12 cellular contexts compared by ENCODE assay signal in the genomic region with DNA sequence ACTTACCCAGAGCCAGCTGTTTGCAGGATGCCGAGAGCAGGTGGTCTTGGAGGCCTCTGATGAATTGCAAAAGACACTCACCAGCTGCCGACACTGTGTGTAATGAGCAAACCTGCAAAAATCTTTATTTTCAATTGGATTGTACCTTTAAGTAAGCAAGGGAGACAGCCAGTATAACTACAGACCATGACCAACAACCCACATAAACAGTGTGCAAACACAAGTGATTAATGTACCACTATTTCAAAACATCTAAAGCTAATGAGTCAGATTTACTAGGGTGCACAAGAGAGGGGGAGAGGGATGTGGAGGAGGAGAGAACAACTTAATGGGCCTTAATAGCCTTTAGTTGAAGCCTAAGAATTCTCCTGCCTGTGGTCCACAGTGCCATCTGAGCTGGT.
DNase-seq lines count a peak whose midpoint lies in the region; ATAC-seq, FAIRE-seq and TF ChIP-seq lines count a peak whose summit lies in the region.
"Had no signal": no experiment of that assay in that cellular context is flagged by ENCODE, and none has a peak within 500 bp of the region (broad histone marks: within the 10 kb centered on the region; RNA-seq: fewer than 3 reads in every experiment).

No MANE protein-coding gene starts in this region.

- intact Hi-C loops in PC-3 (cut with micrococcal nuclease) (no loop called here), kidney (cut with DNase I) (no loop called here)
- intact Hi-C loops in activated CD4-positive, alpha-beta memory T cell treated with anti-CD3 and anti-CD28 coated beads for 36 hours (cut with micrococcal nuclease), result no loop called here

- H3K27me3 ChIP-seq in PC-3 (ENCODE audit: low read length), result peaks cover 31% of the 10 kb centered on the region
- no peaks in the 10 kb centered on the region for H3K27me3 ChIP-seq in fibroblast of lung (ENCODE audit: control insufficient read depth, insufficient read depth, low read length)
- H3K27me3 ChIP-seq: BE2C had no signal

- H3K9me3 ChIP-seq in PC-3 (ENCODE audit: low read length) (no peaks in the 10 kb centered on the region), fibroblast of lung (ENCODE audit: control insufficient read depth, insufficient read depth, low read depth, low read length) (no peaks in the 10 kb centered on the region), kidney (ENCODE audit: control insufficient read depth in 1 of 2, low read length in 2 of 2) (no peaks in the 10 kb centered on the region)
- H3K9me3 ChIP-seq: BE2C had no signal

- TF ChIP-seq CTCF in NB4 (IDR thresholded peaks at IDR 0.05; ENCODE audit: low read depth, low read length), result no peak
- TF ChIP-seq CTCF in PC-3 (conservative IDR thresholded peaks at IDR 0.05; ENCODE audit: low read depth, low read length), result no peak
- TF ChIP-seq CTCF in fibroblast of lung (conservative IDR thresholded peaks at IDR 0.05 in 1 of 2, IDR thresholded peaks at IDR 0.05 in 1 of 2; ENCODE audit: low read depth in 1 of 2, low read length in 2 of 2), result no peak
- TF ChIP-seq CTCF in kidney (IDR thresholded peaks at IDR 0.05; ENCODE audit: borderline replicate concordance, extremely low read depth, insufficient read depth), result no peak

- POLR2A ChIA-PET in PC-3 (lab: Charles Lee; ENCODE audit: unreplicated experiment), result no interaction called here
- POLR2A ChIA-PET in activated CD4-positive, alpha-beta memory T cell treated with anti-CD3 and anti-CD28 coated beads for 36 hours (lab: Charles Lee), result no interaction called here

- no peaks in the 10 kb centered on the region for H3K79me2 ChIP-seq in PC-3 (ENCODE audit: low read length)
- no peaks in the 10 kb centered on the region for H3K79me2 ChIP-seq in fibroblast of lung (ENCODE audit: control insufficient read depth, insufficient read depth, low read length)

- ATAC-seq in PC-3 (peak; percentile 71), GM18867 (IDR thresholded peaks at IDR 0.05; ENCODE audit: unreplicated experiment) (no peak)
- no peak for ATAC-seq in stimulated activated memory B cell treated with anti-CD40 and anti-IgM and Interleukin-4, amounts not matched to agents 10 μg/mL and 1 μg/mL and 100 μg/mL, for 72 hours
- ATAC-seq: GM12878 had no signal

- H3K36me3 ChIP-seq in PC-3 (ENCODE audit: low read depth, low read length), result no peaks in the 10 kb centered on the region
- H3K36me3 ChIP-seq in fibroblast of lung (ENCODE audit: control insufficient read depth, insufficient read depth, low read length), result no peaks in the 10 kb centered on the region
- no peaks in the 10 kb centered on the region for H3K36me3 ChIP-seq in kidney (ENCODE audit: control insufficient read depth in 1 of 2, insufficient read depth in 2 of 2, low read length in 2 of 2)
- H3K36me3 ChIP-seq: BE2C had no signal

- no peak overlapping the region for H3K27ac Mint-ChIP-seq in stimulated activated memory B cell treated with anti-CD40 and anti-IgM and Interleukin-4, amounts not matched to agents 10 μg/mL and 1 μg/mL and 100 μg/mL, for 72 hours
- H3K27ac Mint-ChIP-seq in activated CD4-positive, alpha-beta memory T cell treated with anti-CD3 and anti-CD28 coated beads for 36 hours, result no peak overlapping the region
- H3K27ac Mint-ChIP-seq: stimulated activated naive CD8-positive, alpha-beta T cell treated with anti-CD3 and anti-CD28 coated beads, Interleukin-15, Interleukin-2, amounts not matched to agents 100 ng/mL and 50 ng/mL, for 24 hours had no signal

- H3K4me2 ChIP-seq in PC-3 (ENCODE audit: low read length) (no peak overlapping the region), fibroblast of lung (ENCODE audit: extremely low read depth, insufficient read depth, low read length) (no peak overlapping the region)

- CTCF ChIA-PET in PC-3 (lab: Charles Lee), result interaction anchor here (0.6 kb wide), 1 partner anchor 647 kb away, joined by 3 read pairs; no protein-coding TSS in a partner anchor
- CTCF ChIA-PET in activated CD4-positive, alpha-beta memory T cell treated with anti-CD3 and anti-CD28 coated beads for 36 hours (lab: Charles Lee), result no interaction called here

- H3K4me3 Mint-ChIP-seq in stimulated activated memory B cell treated with anti-CD40 and anti-IgM and Interleukin-4, amounts not matched to agents 10 μg/mL and 1 μg/mL and 100 μg/mL, for 72 hours, result no peak overlapping the region
- H3K4me3 Mint-ChIP-seq in activated CD4-positive, alpha-beta memory T cell treated with anti-CD3 and anti-CD28 coated beads for 36 hours, result no peak overlapping the region
- H3K4me3 Mint-ChIP-seq: naive B cell; stimulated activated naive CD8-positive, alpha-beta T cell treated with anti-CD3 and anti-CD28 coated beads, Interleukin-15, Interleukin-2, amounts not matched to agents 100 ng/mL and 50 ng/mL, for 24 hours had no signal

- peaks cover 3% of the 10 kb centered on the region for H3K9me3 Mint-ChIP-seq in stimulated activated memory B cell treated with anti-CD40 and anti-IgM and Interleukin-4, amounts not matched to agents 10 μg/mL and 1 μg/mL and 100 μg/mL, for 72 hours
- H3K9me3 Mint-ChIP-seq in activated CD4-positive, alpha-beta memory T cell treated with anti-CD3 and anti-CD28 coated beads for 36 hours, result peaks cover 1% of the 10 kb centered on the region
- H3K9me3 Mint-ChIP-seq: stimulated activated naive CD8-positive, alpha-beta T cell treated with anti-CD3 and anti-CD28 coated beads, Interleukin-15, Interleukin-2, amounts not matched to agents 100 ng/mL and 50 ng/mL, for 24 hours had no signal

- H3K9me2 ChIP-seq in PC-3 (replicated peaks; ENCODE audit: low read length), result no peaks in the 10 kb centered on the region

- FAIRE-seq in kidney (lab: Jason Lieb, UNC), result no peak
- FAIRE-seq: GM12878 had no signal

- H4K20me1 ChIP-seq in PC-3 (ENCODE audit: low read length) (no peaks in the 10 kb centered on the region), fibroblast of lung (ENCODE audit: control insufficient read depth, extremely low read depth, insufficient read depth, low read length) (no peaks in the 10 kb centered on the region)

- H2AFZ ChIP-seq in PC-3 (ENCODE audit: low read length) (no peak overlapping the region), fibroblast of lung (ENCODE audit: low read length) (no peak overlapping the region)

- no peak for TF ChIP-seq POLR2A in NB4 (IDR thresholded peaks at IDR 0.05; ENCODE audit: extremely low read depth, insufficient read length)

- H3K4me3 ChIP-seq in NB4 (ENCODE audit: low read depth, low read length), result no peak overlapping the region
- no peak overlapping the region for H3K4me3 ChIP-seq in PC-3 (ENCODE audit: low read length)
- H3K4me3 ChIP-seq in fibroblast of lung (replicated peaks in 1 of 4; ENCODE audit: control extremely low read depth in 1 of 4, insufficient read depth in 1 of 4, low read depth in 3 of 4, low read length in 4 of 4), result no peak overlapping the region
- H3K4me3 ChIP-seq in kidney (ENCODE audit: low read length in 2 of 2), result no peak overlapping the region
- H3K4me3 ChIP-seq: GM12878 had no signal

- H3K4me1 ChIP-seq in PC-3 (ENCODE audit: insufficient read depth, low read length) (peaks cover 17% of the 10 kb centered on the region; the same call in 1 of the 2 replicates), fibroblast of lung (ENCODE audit: control insufficient read depth, extremely low read depth, insufficient read depth, low read length) (peaks cover 8% of the 10 kb centered on the region), kidney (ENCODE audit: control insufficient read depth in 1 of 2, insufficient read depth in 1 of 2, low read depth in 1 of 2, low read length in 2 of 2) (peaks cover 0 to 3% of the 10 kb centered on the region in 2 donors)
- H3K4me1 ChIP-seq: BE2C had no signal

- H3K36me3 Mint-ChIP-seq in stimulated activated memory B cell treated with anti-CD40 and anti-IgM and Interleukin-4, amounts not matched to agents 10 μg/mL and 1 μg/mL and 100 μg/mL, for 72 hours, result no peaks in the 10 kb centered on the region
- H3K36me3 Mint-ChIP-seq in activated CD4-positive, alpha-beta memory T cell treated with anti-CD3 and anti-CD28 coated beads for 36 hours, result no peaks in the 10 kb centered on the region
- H3K36me3 Mint-ChIP-seq: naive B cell had no signal

- H3K27me3 Mint-ChIP-seq in stimulated activated memory B cell treated with anti-CD40 and anti-IgM and Interleukin-4, amounts not matched to agents 10 μg/mL and 1 μg/mL and 100 μg/mL, for 72 hours, result peaks cover 5% of the 10 kb centered on the region
- H3K27me3 Mint-ChIP-seq in activated CD4-positive, alpha-beta memory T cell treated with anti-CD3 and anti-CD28 coated beads for 36 hours, result no peaks in the 10 kb centered on the region
- H3K27me3 Mint-ChIP-seq: naive B cell; stimulated activated naive CD8-positive, alpha-beta T cell treated with anti-CD3 and anti-CD28 coated beads, Interleukin-15, Interleukin-2, amounts not matched to agents 100 ng/mL and 50 ng/mL, for 24 hours had no signal

- no peak overlapping the region for H3K9ac ChIP-seq in PC-3 (ENCODE audit: low read length)
- no peak overlapping the region for H3K9ac ChIP-seq in fibroblast of lung (ENCODE audit: insufficient read depth, low read length)
- no peak overlapping the region for H3K9ac ChIP-seq in kidney (ENCODE audit: low read length in 2 of 2)

- DNase-seq in AG20443 (ENCODE audit: low spot score) (peak; percentile 55), NB4 (ENCODE audit: low read depth) (peak; percentile 63), PC-3 (peak; percentile 56), fibroblast of lung (ENCODE audit: low read depth in 2 of 2) (peak; percentile 62 to 91), kidney (no peak)
- no peak for DNase-seq in activated CD4-positive, alpha-beta memory T cell treated with anti-CD3 and anti-CD28 coated beads for 36 hours
- DNase-seq: BE2C, naive B cell had no signal

- H3K4me1 Mint-ChIP-seq in stimulated activated memory B cell treated with anti-CD40 and anti-IgM and Interleukin-4, amounts not matched to agents 10 μg/mL and 1 μg/mL and 100 μg/mL, for 72 hours, result peaks cover 12% of the 10 kb centered on the region
- H3K4me1 Mint-ChIP-seq in activated CD4-positive, alpha-beta memory T cell treated with anti-CD3 and anti-CD28 coated beads for 36 hours (ENCODE audit: low read depth), result peaks cover 12% of the 10 kb centered on the region

- H3K27ac ChIP-seq in PC-3 (ENCODE audit: low read length) (no peak overlapping the region), fibroblast of lung (ENCODE audit: insufficient read depth, low read length) (no peak overlapping the region), kidney (ENCODE audit: low read depth in 2 of 2, low read length in 2 of 2) (no peak overlapping the region)

- no TSS peak for BruUV-seq in PC-3 (replicated peaks; lab: Mats Ljungman, UMichigan)

- no peaks in the 10 kb centered on the region for H3F3A ChIP-seq in PC-3 (ENCODE audit: low read length, unreplicated experiment)

Comparison
In these comparisons a context has a peak if more than half of its experiments do, and no peak if none do; other contexts are left out.
1. DNase-seq: peak in AG20443 (single experiment), NB4 (single experiment), PC-3 (single experiment) and fibroblast of lung (2 of 2); none in activated CD4-positive, alpha-beta memory T cell treated with anti-CD3 and anti-CD28 coated beads for 36 hours (single experiment) and kidney (single experiment).